Comparison of ENCODE assay signal across 2 cellular contexts in genomic region chr1:227889047-227889862, GRCh38.
TF ChIP-seq lines count a peak whose summit lies in the region.

No MANE protein-coding gene starts in this region.

TF ChIP-seq in SK-N-SH, 30 proteins besides CTCF, POLR2A, EP300 and RAD21 (continued from another document):
- TF ChIP-seq REST (IDR thresholded peaks at IDR 0.05; ENCODE audit: low read depth, low read length) (no peak), TAF1 (IDR thresholded peaks at IDR 0.05; ENCODE audit: borderline replicate concordance, low read depth, low read length) (no peak), RXRA (IDR thresholded peaks at IDR 0.05; ENCODE audit: borderline replicate concordance, low read depth) (no peak)

TF ChIP-seq in SK-N-SH treated with all-trans-retinoic acid at 6 μM for 48 hours, 23 proteins besides CTCF, POLR2A, EP300 and RAD21 (continued from another document):
- no peak for TF ChIP-seq CSRNP3 (CRISPR knock-in tag; IDR thresholded peaks at IDR 0.05)
